ENCODE assay signal across 8 cellular contexts in genomic region chrX:153972368-153973126, GRCh38.
DNase-seq lines count a peak whose midpoint lies in the region; ATAC-seq and TF ChIP-seq lines count a peak whose summit lies in the region.

Gene TMEM187 (plus strand): TSS chrX:153972754. CDS start chrX:153982063, 9,309 bp downstream.

- DNase-seq in AG10803 (ENCODE audit: low read depth) (peak; percentile 75), NCI-H345 (lab: John Stamatoyannopoulos, UW) (peak; percentile 94), islet precursor cell (peak; percentile 91)
- DNase-seq in activated CD4-positive, CD25-positive, alpha-beta regulatory T cell (lab: John Stamatoyannopoulos, UW): peak; percentile 66 to 77 (median 72)
- peak; percentile 91 for DNase-seq in central memory CD4-positive, alpha-beta T cell
- DNase-seq in stimulated activated CD4-positive, alpha-beta T cell treated with anti-CD3 and anti-CD28 coated beads, Interleukin-12 subunit alpha, Interleukin-12 subunit beta, amount 100 ng/mL, for 4 hours: peak; percentile 81

- peak; percentile 67 for TF ChIP-seq POLR2A in GM19099 (IDR thresholded peaks at IDR 0.05; ENCODE audit: extremely low read depth, insufficient read length, low read depth)

- TF ChIP-seq CTCF in AG10803 (conservative IDR thresholded peaks at IDR 0.05; ENCODE audit: low read length): no peak

- peak within 1 kb of the TSS; percentile 89 for H3K4me3 ChIP-seq in AG10803 (ENCODE audit: low read length)

- peak; percentile 58 for ATAC-seq in HG03354 (IDR thresholded peaks at IDR 0.05; ENCODE audit: poor library complexity, severe bottlenecking, unreplicated experiment)

Comparison
In these comparisons a context has a peak if more than half of its experiments do, and no peak if none do; other contexts are left out.
1. Peak in every context shown above with its lines: DNase-seq, ATAC-seq and H3K4me3 ChIP-seq.